8 cellular contexts compared by ENCODE assay signal in genomic region chr3:42159706-42160472, GRCh38.
DNase-seq lines count a peak whose midpoint lies in the region; ATAC-seq and TF ChIP-seq lines count a peak whose summit lies in the region.

No MANE protein-coding gene starts in this region.

- no peak overlapping the region for H3K4me3 Mint-ChIP-seq in activated CD4-positive, alpha-beta memory T cell treated with anti-CD3 and anti-CD28 coated beads for 36 hours

- no peaks in the 10 kb centered on the region for H3K27me3 Mint-ChIP-seq in activated CD4-positive, alpha-beta memory T cell treated with anti-CD3 and anti-CD28 coated beads for 36 hours

- H3K4me1 ChIP-seq in osteoblast (ENCODE audit: insufficient read depth, low read length): peaks cover 23% of the 10 kb centered on the region

- H3K4me1 Mint-ChIP-seq in activated CD4-positive, alpha-beta memory T cell treated with anti-CD3 and anti-CD28 coated beads for 36 hours (ENCODE audit: low read depth): peaks cover 19% of the 10 kb centered on the region

- H3K27ac ChIP-seq in osteoblast (ENCODE audit: low read depth, low read length): peak overlapping the region; percentile 29

- no peak for TF ChIP-seq CTCF in osteoblast (IDR thresholded peaks at IDR 0.05; ENCODE audit: extremely low read depth, low read depth, low read length)

- CTCF ChIA-PET in activated CD4-positive, alpha-beta memory T cell treated with anti-CD3 and anti-CD28 coated beads for 36 hours (lab: Charles Lee): interaction anchor here (1.1 to 2.3 kb wide), 2 partner anchors 31 kb away, joined by 3 to 7 read pairs; no protein-coding TSS in a partner anchor

- no peaks in the 10 kb centered on the region for H3K9me3 ChIP-seq in osteoblast (ENCODE audit: low read depth, low read length)

- peaks cover 51% of the 10 kb centered on the region for H3K79me2 ChIP-seq in osteoblast (ENCODE audit: insufficient read depth, low read length)

- no peak for TF ChIP-seq EP300 in Ishikawa (IDR thresholded peaks at IDR 0.05; ENCODE audit: borderline replicate concordance)

- no peaks in the 10 kb centered on the region for H3K9me3 Mint-ChIP-seq in activated CD4-positive, alpha-beta memory T cell treated with anti-CD3 and anti-CD28 coated beads for 36 hours

- peaks cover 39% of the 10 kb centered on the region for H4K20me1 ChIP-seq in osteoblast (ENCODE audit: insufficient read depth, low read length)

- H3K4me3 ChIP-seq in osteoblast (ENCODE audit: insufficient read depth, low read length): peak overlapping the region; percentile 7

- DNase-seq in CMK (ENCODE audit: low read depth) (peak; percentile 18), fibroblast of gingiva (ENCODE audit: low read depth) (peak; percentile 26), osteoblast (ENCODE audit: insufficient read length, low spot score, missing footprints) (peak; percentile 79), amygdala (lab: John Stamatoyannopoulos, UW) (no peak), dedifferentiated amniotic fluid mesenchymal stem cell (ENCODE audit: extremely low spot score) (no peak)
- peak; percentile 34 for DNase-seq in activated CD4-positive, alpha-beta memory T cell treated with anti-CD3 and anti-CD28 coated beads for 36 hours

- H3K36me3 ChIP-seq in osteoblast (ENCODE audit: insufficient read depth, low read length): no peaks in the 10 kb centered on the region

- no peak for TF ChIP-seq RAD21 in Ishikawa (IDR thresholded peaks at IDR 0.05; ENCODE audit: low read depth)

- H3K4me2 ChIP-seq in osteoblast (ENCODE audit: insufficient read depth, low read length): peak overlapping the region; percentile 43

- POLR2A ChIA-PET in activated CD4-positive, alpha-beta memory T cell treated with anti-CD3 and anti-CD28 coated beads for 36 hours (lab: Charles Lee): no interaction called here

- no peak overlapping the region for H3K27ac Mint-ChIP-seq in activated CD4-positive, alpha-beta memory T cell treated with anti-CD3 and anti-CD28 coated beads for 36 hours

- intact Hi-C loops in activated CD4-positive, alpha-beta memory T cell treated with anti-CD3 and anti-CD28 coated beads for 36 hours (cut with micrococcal nuclease): no loop called here

- ATAC-seq in GM19438 (IDR thresholded peaks at IDR 0.05; ENCODE audit: low read depth, unreplicated experiment): peak; percentile 92

- H3K36me3 Mint-ChIP-seq in activated CD4-positive, alpha-beta memory T cell treated with anti-CD3 and anti-CD28 coated beads for 36 hours: no peaks in the 10 kb centered on the region

- no peak overlapping the region for H2AFZ ChIP-seq in osteoblast (ENCODE audit: low read length)

- no peaks in the 10 kb centered on the region for H3K27me3 ChIP-seq in osteoblast (ENCODE audit: insufficient read depth, low read length)

TF ChIP-seq in Ishikawa, 13 proteins besides CTCF, POLR2A, EP300 and RAD21:
- TF ChIP-seq ZBTB7A (IDR thresholded peaks at IDR 0.05; ENCODE audit: low read depth) (no peak), TEAD4 (IDR thresholded peaks at IDR 0.05) (0 out of 2 replicates have a peak, but pooled peaks have one; percentile 9), YY1 (IDR thresholded peaks at IDR 0.05; ENCODE audit: low read depth) (no peak), TAF1 (IDR thresholded peaks at IDR 0.05; ENCODE audit: low read depth) (0 out of 2 replicates have a peak, but pooled peaks have one; percentile 12), TCF12 (IDR thresholded peaks at IDR 0.05; ENCODE audit: low read depth) (no peak), NFIC (IDR thresholded peaks at IDR 0.05) (no peak), FOXM1 (IDR thresholded peaks at IDR 0.05; ENCODE audit: borderline replicate concordance, low read depth) (no peak), CEBPB (IDR thresholded peaks at IDR 0.05) (0 out of 2 replicates have a peak, but pooled peaks have one; percentile 1), REST (IDR thresholded peaks at IDR 0.05; ENCODE audit: low read depth) (no peak)
- TF ChIP-seq, protein P1, sequence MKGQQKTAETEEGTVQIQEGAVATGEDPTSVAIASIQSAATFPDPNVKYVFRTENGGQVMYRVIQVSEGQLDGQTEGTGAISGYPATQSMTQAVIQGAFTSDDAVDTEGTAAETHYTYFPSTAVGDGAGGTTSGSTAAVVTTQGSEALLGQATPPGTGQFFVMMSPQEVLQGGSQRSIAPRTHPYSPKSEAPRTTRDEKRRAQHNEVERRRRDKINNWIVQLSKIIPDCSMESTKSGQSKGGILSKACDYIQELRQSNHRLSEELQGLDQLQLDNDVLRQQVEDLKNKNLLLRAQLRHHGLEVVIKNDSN (IDR thresholded peaks at IDR 0.05): no peak

Comparison
In these comparisons a context has a peak if more than half of its experiments do, and no peak if none do; other contexts are left out.
1. DNase-seq: peak in CMK (single experiment), activated CD4-positive, alpha-beta memory T cell treated with anti-CD3 and anti-CD28 coated beads for 36 hours (single experiment), fibroblast of gingiva (single experiment) and osteoblast (single experiment); none in amygdala (0 of 56) and dedifferentiated amniotic fluid mesenchymal stem cell (single experiment).